24 cellular contexts compared by ENCODE assay signal in the genomic region with DNA sequence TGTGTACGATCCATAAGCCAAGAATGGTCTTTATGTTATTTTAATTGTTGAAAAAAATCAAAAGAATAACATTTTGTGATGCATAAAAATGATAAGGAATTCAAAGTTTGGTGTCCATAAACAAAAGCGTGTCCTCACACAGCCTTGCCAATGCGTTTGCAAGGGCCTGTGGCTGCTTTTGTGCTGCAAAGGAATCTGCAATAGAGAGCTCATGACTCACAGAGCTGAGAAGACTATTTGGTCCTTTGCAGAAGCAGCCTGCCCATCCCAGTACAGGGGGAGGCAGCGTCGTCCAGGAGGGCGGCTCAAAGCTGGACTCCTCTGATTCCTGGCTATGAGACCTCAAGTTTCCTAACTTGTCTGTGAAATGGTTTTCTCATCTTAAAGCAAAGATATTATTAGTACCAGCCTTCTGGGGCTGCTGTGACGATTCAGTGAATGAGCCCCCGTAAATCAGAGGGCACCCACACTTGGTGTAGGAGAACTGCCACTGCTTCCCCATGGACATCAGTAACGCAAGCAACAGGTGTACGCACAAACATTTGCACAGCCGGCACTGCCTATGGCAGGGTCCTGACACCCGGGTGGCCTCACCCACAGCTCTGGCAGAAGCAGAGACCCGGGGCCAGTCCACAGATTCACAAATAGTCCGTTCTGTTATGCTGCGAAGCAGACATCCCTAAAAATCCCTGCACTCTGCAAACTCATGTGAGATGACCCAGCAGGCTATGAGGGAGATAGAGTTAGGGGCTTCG.
A peak's percentile ranks its signal among the peaks of the same experiment; 100 is the strongest.
DNase-seq lines count a peak whose midpoint lies in the region; ATAC-seq, FAIRE-seq and TF ChIP-seq lines count a peak whose summit lies in the region.
"Had no signal": no experiment of that assay in that cellular context is flagged by ENCODE, and none has a peak within 500 bp of the region (broad histone marks: within the 10 kb centered on the region; RNA-seq: fewer than 3 reads in every experiment).

No MANE protein-coding gene starts in this region.

- H2BK20ac ChIP-seq in IMR-90 (ENCODE audit: low read depth, low read length), result peak overlapping the region; percentile 34; the same call in 1 of the 2 replicates

- H3K36me3 ChIP-seq in IMR-90 (ENCODE audit: control insufficient read depth, insufficient read depth, low read length) (no peaks in the 10 kb centered on the region), bronchial epithelial cell (ENCODE audit: control insufficient read depth, insufficient read depth, low read length) (no peaks in the 10 kb centered on the region), mucosa of descending colon (ENCODE audit: low read depth) (no peaks in the 10 kb centered on the region)
- H3K36me3 ChIP-seq: adrenal gland had no signal

- H3K27ac Mint-ChIP-seq in T-cell, result no peak overlapping the region
- H3K27ac Mint-ChIP-seq: activated CD8-positive, alpha-beta T cell treated with anti-CD3 and anti-CD28 coated beads for 36 hours; activated T-cell treated with anti-CD3 and anti-CD28 coated beads, Interleukin-2, amount 50 U/mL, for 24 hours; progenitor cell of endocrine pancreas; stimulated activated memory B cell treated with anti-CD40 and anti-IgM and Interleukin-4, amounts not matched to agents 10 μg/mL and 1 μg/mL and 100 μg/mL, for 72 hours had no signal

- H3K27me3 Mint-ChIP-seq in T-cell, result peaks cover 7 to 16% of the 10 kb centered on the region in 2 donors

- in situ Hi-C loops in IMR-90 (cut with MboI; ENCODE audit: low sequenced_read_pairs), result loop anchor here (5.0 kb wide), 1 partner anchor 264 kb away; no protein-coding TSS in a partner anchor

- peaks cover 0 to 9% (median 9%) of the 10 kb centered on the region in 3 donors for H3K9me3 Mint-ChIP-seq in T-cell

- H2AFZ ChIP-seq in IMR-90 (replicated peaks; ENCODE audit: low read length, poor library complexity), result peak overlapping the region; percentile 36
- H2AFZ ChIP-seq: hepatocyte had no signal

- peaks cover 7% of the 10 kb centered on the region; the same call in 1 of the 2 replicates for H3K9me3 ChIP-seq in AG04450 (ENCODE audit: control insufficient read depth, insufficient read depth, low read length)
- peaks cover 5% of the 10 kb centered on the region; the same call in 1 of the 2 replicates for H3K9me3 ChIP-seq in IMR-90 (ENCODE audit: control insufficient read depth, insufficient read depth, low read length)
- peaks cover 6% of the 10 kb centered on the region for H3K9me3 ChIP-seq in mucosa of descending colon
- H3K9me3 ChIP-seq: A549, adrenal gland had no signal

- no peak overlapping the region for H3K4me2 ChIP-seq in IMR-90 (ENCODE audit: low read depth, low read length)
- H3K4me2 ChIP-seq: A549, hepatocyte had no signal

- no TSS peak for BruUV-seq in IMR-90 (replicated peaks; lab: Mats Ljungman, UMichigan)

- H2BK120ac ChIP-seq in IMR-90 (ENCODE audit: low read depth, low read length), result peak overlapping the region; percentile 28; the same call in 1 of the 2 replicates

- H4K91ac ChIP-seq in IMR-90 (ENCODE audit: insufficient read depth, low read depth, low read length), result peak overlapping the region; percentile 28

- no peak overlapping the region; the same call in 1 of the 2 replicates for H2AK5ac ChIP-seq in IMR-90 (ENCODE audit: low read depth, low read length)

- H3K4me1 ChIP-seq in IMR-90 (ENCODE audit: control insufficient read depth, insufficient read depth, low read length) (peaks cover 2% of the 10 kb centered on the region; the same call in 1 of the 2 replicates), mucosa of descending colon (ENCODE audit: low read depth) (peaks cover 10% of the 10 kb centered on the region)
- H3K4me1 ChIP-seq: adrenal gland, foreskin keratinocyte had no signal

- intact Hi-C loops in IMR-90 (cut with micrococcal nuclease), result no loop called here
- intact Hi-C loops in mucosa of descending colon (cut with DNase I, micrococcal nuclease), result loop anchor here (5.0 to 10.0 kb wide), 3 partner anchors 134 to 271 kb away; a partner anchor contains a TSS

- H4K20me1 ChIP-seq in IMR-90 (ENCODE audit: insufficient read depth, low read length), result no peaks in the 10 kb centered on the region

- FAIRE-seq in bronchial epithelial cell (lab: Jason Lieb, UNC), result no peak
- FAIRE-seq: A549 had no signal

- no peak overlapping the region for H3K18ac ChIP-seq in IMR-90 (ENCODE audit: low read depth, low read length)

- 0 out of 3 replicates have a peak overlapping the region, but pooled peaks have one; percentile 10 for H2BK15ac ChIP-seq in IMR-90 (ENCODE audit: low read depth, low read length)

- CTCF ChIA-PET in AG04450 (lab: Charles Lee) (interaction anchor here (1.1 kb wide), 1 partner anchor 263 kb away, joined by 7 read pairs; no protein-coding TSS in a partner anchor), IMR-90 (lab: Yijun Ruan, JAX) (interaction anchor here (1.0 kb wide), 1 partner anchor 235 kb away, joined by 3 read pairs; no protein-coding TSS in a partner anchor), T-cell (lab: Charles Lee) (no interaction called here)

- no peak overlapping the region for H3K14ac ChIP-seq in IMR-90 (replicated peaks; ENCODE audit: low read depth, low read length)

- H3K4me3 ChIP-seq in AG04450 (ENCODE audit: low read depth, low read length) (no peak overlapping the region), IMR-90 (ENCODE audit: insufficient read depth, low read depth, low read length) (no peak overlapping the region), bronchial epithelial cell (ENCODE audit: low read depth, low read length) (no peak overlapping the region), mucosa of descending colon (no peak overlapping the region)
- H3K4me3 ChIP-seq: A549, adrenal gland, hepatocyte had no signal

- no peaks in the 10 kb centered on the region for H3K36me3 Mint-ChIP-seq in T-cell

- H3K4ac ChIP-seq in IMR-90 (ENCODE audit: low read depth, low read length), result peak overlapping the region; percentile 9; the same call in 1 of the 2 replicates

- peak; percentile 60 for DNase-seq in AG04450 (ENCODE audit: low read depth, low spot score)
- peak; percentile 86 for DNase-seq in IMR-90
- peak; percentile 34 for DNase-seq in bronchial epithelial cell (ENCODE audit: low read depth)
- DNase-seq in mucosa of descending colon, result peak in 2 of 3 donors; percentile 23 to 39
- DNase-seq in T-cell, result no peak
- DNase-seq in T-helper 2 cell, result no peak
- no peak for DNase-seq in iPS-NIHi11 (ENCODE audit: low spot score)
- no peak for DNase-seq in activated CD8-positive, alpha-beta memory T cell treated with anti-CD3 and anti-CD28 coated beads, Interleukin-2, amount 50 U/mL, for 48 hours
- DNase-seq: activated CD4-positive, CD25-positive, alpha-beta regulatory T cell treated with anti-CD3 and anti-CD28 coated beads, Interleukin-2, amount 50 U/mL, for 72 hours; activated CD8-positive, alpha-beta T cell treated with anti-CD3 and anti-CD28 coated beads for 36 hours; activated T-cell treated with anti-CD3 and anti-CD28 coated beads, Interleukin-2, amount 50 U/mL, for 24 hours; adrenal gland; foreskin keratinocyte; HCEC 1CT; MM.1S; NCI-H146; NCI-H526; stimulated activated CD4-positive, alpha-beta T cell treated with anti-CD3 and anti-CD28 coated beads, Interleukin-2, amount 100 ng/mL, for 24 hours had no signal

- H4K5ac ChIP-seq in IMR-90 (ENCODE audit: low read depth, low read length), result no peak overlapping the region

- no peak overlapping the region for H3K9ac ChIP-seq in IMR-90 (ENCODE audit: low read depth, low read length)

- H3K23ac ChIP-seq in IMR-90 (ENCODE audit: low read depth, low read length), result no peak overlapping the region

- no peak for TF ChIP-seq POLR2A in IMR-90 (IDR thresholded peaks at IDR 0.05; ENCODE audit: low read depth, low read length)

- peak; percentile 92 for ATAC-seq in IMR-90 (ENCODE audit: low read depth)
- ATAC-seq in mucosa of descending colon, result no peak
- ATAC-seq in T-cell (replicated peaks in 1 of 4), result no peak
- ATAC-seq: A549; activated CD8-positive, alpha-beta T cell treated with anti-CD3 and anti-CD28 coated beads for 36 hours; foreskin keratinocyte; stimulated activated memory B cell treated with anti-CD40 and anti-IgM and Interleukin-4, amounts not matched to agents 10 μg/mL and 1 μg/mL and 100 μg/mL, for 72 hours had no signal

- H4K8ac ChIP-seq in IMR-90 (ENCODE audit: low read depth in 2 of 2, low read length in 2 of 2), result no peak overlapping the region

- H3K9me1 ChIP-seq in IMR-90 (ENCODE audit: insufficient read depth, low read length), result no peaks in the 10 kb centered on the region

- H3K4me1 Mint-ChIP-seq in T-cell, result no peaks in the 10 kb centered on the region
- H3K4me1 Mint-ChIP-seq: stimulated activated memory B cell treated with anti-CD40 and anti-IgM and Interleukin-4, amounts not matched to agents 10 μg/mL and 1 μg/mL and 100 μg/mL, for 72 hours had no signal

- no peaks in the 10 kb centered on the region for H3K79me1 ChIP-seq in IMR-90 (ENCODE audit: low read depth in 1 of 2, low read length in 2 of 2)

- TF ChIP-seq CTCF in AG04450 (IDR thresholded peaks at IDR 0.05; ENCODE audit: low read depth, low read length) (no peak), IMR-90 (conservative IDR thresholded peaks at IDR 0.05; ENCODE audit: low read depth, low read length) (no peak), bronchial epithelial cell (IDR thresholded peaks at IDR 0.05; ENCODE audit: insufficient read depth, low read length, severe bottlenecking) (no peak), mucosa of descending colon (IDR thresholded peaks at IDR 0.05) (no peak)

- no peak overlapping the region for H3K27ac ChIP-seq in AG04450 (ENCODE audit: low read depth, low read length)
- no peak overlapping the region for H3K27ac ChIP-seq in IMR-90 (ENCODE audit: insufficient read depth, low read length)
- H3K27ac ChIP-seq: A549, adrenal gland, C4-2B, foreskin keratinocyte, hepatocyte had no signal

- H2BK5ac ChIP-seq in IMR-90 (ENCODE audit: low read depth, low read length, poor library complexity, severe bottlenecking), result peak overlapping the region; percentile 7

- peak; percentile 36; the same call in 1 of the 2 replicates for TF ChIP-seq RAD21 in IMR-90 (IDR thresholded peaks at IDR 0.05; ENCODE audit: low read length)

- POLR2A ChIA-PET in AG04450 (lab: Yijun Ruan, JAX) (no interaction called here), IMR-90 (lab: Charles Lee; ENCODE audit: unreplicated experiment) (no interaction called here), T-cell (lab: Charles Lee) (interaction anchor here in 1 of 2 donors (0.6 kb wide), 1 partner anchor 280 kb away, joined by 6 read pairs; no protein-coding TSS in a partner anchor)

- H3K56ac ChIP-seq in IMR-90 (ENCODE audit: extremely low read depth, insufficient read depth, low read length), result no peak overlapping the region

- 71% methylated on average over 7 of the region's 16 CpGs; no CpG with 5 or more reads in 1 of the 2 experiments for WGBS in IMR-90 (ENCODE audit: extremely low coverage in 2 of 2, insufficient read length in 1 of 2), 2 experiments

- H3K27me3 ChIP-seq in AG04450 (ENCODE audit: control insufficient read depth, insufficient read depth, low read length) (no peaks in the 10 kb centered on the region), IMR-90 (ENCODE audit: control insufficient read depth, insufficient read depth, low read length) (no peaks in the 10 kb centered on the region), bronchial epithelial cell (ENCODE audit: control insufficient read depth, insufficient read depth, low read length) (no peaks in the 10 kb centered on the region)
- H3K27me3 ChIP-seq: adrenal gland, foreskin keratinocyte, hepatocyte had no signal

- peak overlapping the region; percentile 51 for H2AK9ac ChIP-seq in IMR-90 (replicated peaks; ENCODE audit: low read depth, low read length, poor library complexity)

- no peak overlapping the region for H3K4me3 Mint-ChIP-seq in T-cell
- H3K4me3 Mint-ChIP-seq: activated CD8-positive, alpha-beta T cell treated with anti-CD3 and anti-CD28 coated beads for 36 hours; activated T-cell treated with anti-CD3 and anti-CD28 coated beads, Interleukin-2, amount 50 U/mL, for 24 hours; neural crest cell; stimulated activated memory B cell treated with anti-CD40 and anti-IgM and Interleukin-4, amounts not matched to agents 10 μg/mL and 1 μg/mL and 100 μg/mL, for 72 hours had no signal

- dilution Hi-C loops in IMR-90 (cut with HindIII; ENCODE audit: low sequenced_read_pairs, unreplicated experiment), result no loop called here

Comparison
In these comparisons a context has a peak if more than half of its experiments do, and no peak if none do; other contexts are left out.
1. DNase-seq: peak in AG04450 (single experiment), IMR-90 (single experiment), bronchial epithelial cell (single experiment) and mucosa of descending colon (2 of 3); none in T-cell (0 of 34), T-helper 2 cell (0 of 5), iPS-NIHi11 (single experiment) and activated CD8-positive, alpha-beta memory T cell treated with anti-CD3 and anti-CD28 coated beads, Interleukin-2, amount 50 U/mL, for 48 hours (single experiment).
2. CTCF ChIA-PET loops: an anchor here in AG04450 (1.1 kb wide) and IMR-90 (1.0 kb wide); none called in T-cell.